22 cellular contexts compared by ENCODE assay signal in genomic region chr12:110560048-110560447, GRCh38. TPM values are rescaled to one million over a fixed set of nuclear protein-coding genes. Genes with fewer than 3 reads are reported as not detected.
A peak's percentile ranks its signal among the peaks of the same experiment; 100 is the strongest.
DNase-seq lines count a peak whose midpoint lies in the region; ATAC-seq, FAIRE-seq and TF ChIP-seq lines count a peak whose summit lies in the region.
"Had no signal": no experiment of that assay in that cellular context is flagged by ENCODE, and none has a peak within 500 bp of the region (broad histone marks: within the 10 kb centered on the region; RNA-seq: fewer than 3 reads in every experiment).

No MANE protein-coding gene starts in this region.

- H3K9me3 Mint-ChIP-seq in activated T-cell treated with anti-CD3 and anti-CD28 coated beads, Interleukin-2, amount 50 U/mL, for 72 hours = peaks cover 5 to 6% of the 10 kb centered on the region in 2 donors
- peaks cover 3% of the 10 kb centered on the region for H3K9me3 Mint-ChIP-seq in activated T-cell treated with anti-CD3 and anti-CD28 coated beads, Interleukin-2, amount 50 U/mL, for 4 hours
- peaks cover 0 to 3% (median 0%) of the 10 kb centered on the region in 7 donors for H3K9me3 Mint-ChIP-seq in CD4-positive, CD25-positive, alpha-beta regulatory T cell
- H3K9me3 Mint-ChIP-seq: H9, HFFc6 had no signal

- peaks cover 57% of the 10 kb centered on the region for H3K4me1 ChIP-seq in CD4-positive, CD25-positive, alpha-beta regulatory T cell (ENCODE audit: control insufficient read depth, insufficient read depth, low read length, poor library complexity, severe bottlenecking)
- H3K4me1 ChIP-seq in esophagus muscularis mucosa = peaks cover 64 to 100% (median 96%) of the 10 kb centered on the region in 4 donors
- H3K4me1 ChIP-seq in psoas muscle = peaks cover 74% of the 10 kb centered on the region

- H3K4me1 Mint-ChIP-seq in activated T-cell treated with anti-CD3 and anti-CD28 coated beads, Interleukin-2, amount 50 U/mL, for 72 hours (ENCODE audit: low read depth) = peaks cover 75% of the 10 kb centered on the region
- H3K4me1 Mint-ChIP-seq in activated T-cell treated with anti-CD3 and anti-CD28 coated beads, Interleukin-2, amount 50 U/mL, for 4 hours (ENCODE audit: low read depth) = peaks cover 68% of the 10 kb centered on the region
- peaks cover 41 to 89% (median 49%) of the 10 kb centered on the region in 4 donors for H3K4me1 Mint-ChIP-seq in CD4-positive, CD25-positive, alpha-beta regulatory T cell
- H3K4me1 Mint-ChIP-seq: H9 had no signal

- no peak for DNase-seq in activated T-cell treated with anti-CD3 and anti-CD28 coated beads, Interleukin-2, amount 50 U/mL, for 72 hours
- no peak for DNase-seq in activated T-cell treated with anti-CD3 and anti-CD28 coated beads, Interleukin-2, amount 50 U/mL, for 4 hours
- DNase-seq in CD4-positive, CD25-positive, alpha-beta regulatory T cell = no peak
- DNase-seq in esophagus muscularis mucosa (ENCODE audit: extremely low spot score) (no peak), psoas muscle (no peak), H54 (ENCODE audit: insufficient read length, low spot score) (no peak)
- DNase-seq: EL, GF-D8, H9, HFFc6, Kasumi-1, NCI-H1417, NCI-H1694 treated with DMSO at 0.1 percent for 48 hours, NCI-H2081 treated with DMSO at 0.1 percent for 48 hours, NCI-H2171 treated with DMSO at 0.1 percent for 48 hours, NCI-H446, NCI-H526, Peyer's patch had no signal

- H3K4me3 ChIP-seq in CD4-positive, CD25-positive, alpha-beta regulatory T cell (ENCODE audit: low read depth, low read length) = no peak overlapping the region
- no peak overlapping the region for H3K4me3 ChIP-seq in esophagus muscularis mucosa
- no peak overlapping the region for H3K4me3 ChIP-seq in psoas muscle
- H3K4me3 ChIP-seq: Peyer's patch had no signal

- no peaks in the 10 kb centered on the region for H3K36me3 ChIP-seq in CD4-positive, CD25-positive, alpha-beta regulatory T cell (ENCODE audit: control insufficient read depth, insufficient read depth, low read length)
- H3K36me3 ChIP-seq in esophagus muscularis mucosa (no peaks in the 10 kb centered on the region), psoas muscle (ENCODE audit: insufficient read depth in 1 of 2, low read depth in 1 of 2) (no peaks in the 10 kb centered on the region)
- H3K36me3 ChIP-seq: Peyer's patch had no signal

- H3K27ac ChIP-seq in CD4-positive, CD25-positive, alpha-beta regulatory T cell (ENCODE audit: insufficient read depth, low read length, poor library complexity, severe bottlenecking) = no peak overlapping the region
- peak overlapping the region in 3 of 4 donors; percentile 5 to 65 (median 56) for H3K27ac ChIP-seq in esophagus muscularis mucosa (replicated peaks in 1 of 4)
- H3K27ac ChIP-seq in psoas muscle = peak overlapping the region; percentile 85
- H3K27ac ChIP-seq: Peyer's patch had no signal

- no peaks in the 10 kb centered on the region for H3K27me3 Mint-ChIP-seq in activated T-cell treated with anti-CD3 and anti-CD28 coated beads, Interleukin-2, amount 50 U/mL, for 72 hours (ENCODE audit: low read depth)
- no peaks in the 10 kb centered on the region for H3K27me3 Mint-ChIP-seq in activated T-cell treated with anti-CD3 and anti-CD28 coated beads, Interleukin-2, amount 50 U/mL, for 4 hours (ENCODE audit: low read depth)
- no peaks in the 10 kb centered on the region for H3K27me3 Mint-ChIP-seq in CD4-positive, CD25-positive, alpha-beta regulatory T cell

- intact Hi-C loops in esophagus muscularis mucosa (cut with DNase I) (no loop called here), psoas muscle (cut with DNase I) (no loop called here)

- no peaks in the 10 kb centered on the region for H3K9me3 ChIP-seq in CD4-positive, CD25-positive, alpha-beta regulatory T cell (ENCODE audit: control insufficient read depth in 2 of 2, low read length in 2 of 2)
- H3K9me3 ChIP-seq in esophagus muscularis mucosa = no peaks in the 10 kb centered on the region
- no peaks in the 10 kb centered on the region for H3K9me3 ChIP-seq in psoas muscle
- H3K9me3 ChIP-seq: Peyer's patch had no signal

- 95% methylated on average over 5 of the region's 5 CpGs for WGBS in esophagus muscularis mucosa
- WGBS in psoas muscle, 3 donors = 87 to 95% (median 92%) methylated on average over 5 of the region's 5 CpGs

- H3K4me3 Mint-ChIP-seq in activated T-cell treated with anti-CD3 and anti-CD28 coated beads, Interleukin-2, amount 50 U/mL, for 72 hours = no peak overlapping the region
- no peak overlapping the region for H3K4me3 Mint-ChIP-seq in activated T-cell treated with anti-CD3 and anti-CD28 coated beads, Interleukin-2, amount 50 U/mL, for 4 hours
- H3K4me3 Mint-ChIP-seq in CD4-positive, CD25-positive, alpha-beta regulatory T cell = peak overlapping the region in 3 of 4 donors; percentile 4 to 68 (median 40)
- H3K4me3 Mint-ChIP-seq: CD14-positive monocyte, H9, HFFc6 had no signal

- TF ChIP-seq EP300 in esophagus muscularis mucosa (IDR thresholded peaks at IDR 0.05) = no peak

- no peak for TF ChIP-seq POLR2A in esophagus muscularis mucosa (IDR thresholded peaks at IDR 0.05; ENCODE audit: low read depth)
- TF ChIP-seq POLR2A in H54 (IDR thresholded peaks at IDR 0.05; ENCODE audit: low read depth, low read length) = no peak

- peaks cover 4 to 13% of the 10 kb centered on the region in 2 donors for H3K36me3 Mint-ChIP-seq in activated T-cell treated with anti-CD3 and anti-CD28 coated beads, Interleukin-2, amount 50 U/mL, for 72 hours (ENCODE audit: insufficient read depth in 2 of 2)
- H3K36me3 Mint-ChIP-seq in activated T-cell treated with anti-CD3 and anti-CD28 coated beads, Interleukin-2, amount 50 U/mL, for 4 hours (ENCODE audit: insufficient read depth) = peaks cover 9% of the 10 kb centered on the region
- peaks cover 10% of the 10 kb centered on the region for H3K36me3 Mint-ChIP-seq in CD4-positive, CD25-positive, alpha-beta regulatory T cell

- no peak for FAIRE-seq in H54 (lab: Jason Lieb, UNC)
- FAIRE-seq: A204.1 had no signal

- TF ChIP-seq CTCF in esophagus muscularis mucosa (IDR thresholded peaks at IDR 0.05) (no peak), psoas muscle (IDR thresholded peaks at IDR 0.05) (no peak)

- no peaks in the 10 kb centered on the region for H3K27me3 ChIP-seq in CD4-positive, CD25-positive, alpha-beta regulatory T cell (ENCODE audit: control insufficient read depth, insufficient read depth, low read length)
- no peaks in the 10 kb centered on the region for H3K27me3 ChIP-seq in esophagus muscularis mucosa
- no peaks in the 10 kb centered on the region for H3K27me3 ChIP-seq in psoas muscle (ENCODE audit: insufficient read depth in 3 of 3, low read length in 2 of 3)
- H3K27me3 ChIP-seq: Peyer's patch had no signal

- peak overlapping the region; percentile 46 for H3K27ac Mint-ChIP-seq in activated T-cell treated with anti-CD3 and anti-CD28 coated beads, Interleukin-2, amount 50 U/mL, for 72 hours
- peak overlapping the region in 2 of 3 donors; percentile 46 to 94 for H3K27ac Mint-ChIP-seq in CD4-positive, CD25-positive, alpha-beta regulatory T cell
- H3K27ac Mint-ChIP-seq: H9, HFFc6 had no signal

- ATAC-seq in activated T-cell treated with anti-CD3 and anti-CD28 coated beads, Interleukin-2, amount 50 U/mL, for 72 hours (replicated peaks in 1 of 2) = no peak
- ATAC-seq in activated T-cell treated with anti-CD3 and anti-CD28 coated beads, Interleukin-2, amount 50 U/mL, for 4 hours = no peak
- no peak for ATAC-seq in CD4-positive, CD25-positive, alpha-beta regulatory T cell (ENCODE audit: low read depth in 2 of 2)
- ATAC-seq in psoas muscle = no peak
- no peak for ATAC-seq in GM18498 (IDR thresholded peaks at IDR 0.05; ENCODE audit: unreplicated experiment)
- no peak for ATAC-seq in GM18870 (IDR thresholded peaks at IDR 0.05; ENCODE audit: unreplicated experiment)

RNA-seq across cellular contexts. Expression of gene PPTC7, which starts 23.1 kb away (rescaled TPM):
- total RNA-seq in activated T-cell treated with anti-CD3 and anti-CD28 coated beads, Interleukin-2, amount 50 U/mL, for 72 hours = 10 to 100 TPM; 42.6 to 42.9 TPM
- 10 to 100 TPM; 74.2 to 76.4 (median 74.4) TPM for total RNA-seq in activated T-cell treated with anti-CD3 and anti-CD28 coated beads, Interleukin-2, amount 50 U/mL, for 4 hours
- 42.3 TPM for total RNA-seq in CD4-positive, CD25-positive, alpha-beta regulatory T cell
- polyA plus RNA-seq in CD4-positive, CD25-positive, alpha-beta regulatory T cell = 10 to 100 TPM in 1 of 4 donors, 1 to 10 TPM in 3; 6.7 to 10.3 (median 8.4) TPM
- total RNA-seq in esophagus muscularis mucosa (10 to 100 TPM; 36.6 to 55.6 (median 53.2) TPM), psoas muscle (100 to 1,000 TPM in 2 of 4 donors, 10 to 100 TPM in 2; 61.1 to 213 (median 86.7) TPM)
- polyA plus RNA-seq in psoas muscle = 100 to 1,000 TPM in 1 of 3 donors, 10 to 100 TPM in 2; 54.6 to 134 (median 65.4) TPM

RNA-seq across cellular contexts. Expression of gene TCTN1, which starts 53.9 kb away (rescaled TPM):
- 1 to 10 TPM; 9.7 to 10.0 TPM for total RNA-seq in activated T-cell treated with anti-CD3 and anti-CD28 coated beads, Interleukin-2, amount 50 U/mL, for 72 hours
- total RNA-seq in activated T-cell treated with anti-CD3 and anti-CD28 coated beads, Interleukin-2, amount 50 U/mL, for 4 hours = 1 to 10 TPM; 3.5 to 4.4 (median 3.6) TPM
- total RNA-seq in CD4-positive, CD25-positive, alpha-beta regulatory T cell = 1.6 TPM
- polyA plus RNA-seq in CD4-positive, CD25-positive, alpha-beta regulatory T cell = 1 to 10 TPM; 2.7 to 5.8 (median 4.0) TPM
- 10 to 100 TPM; 17.4 to 26.2 (median 21.4) TPM for total RNA-seq in esophagus muscularis mucosa
- total RNA-seq in psoas muscle = 10 to 100 TPM in 3 of 4 donors, 1 to 10 TPM in 1; 8.6 to 23.5 (median 12.7) TPM
- 10 to 100 TPM in 2 of 3 donors, 1 to 10 TPM in 1; 4.0 to 24.7 (median 12.1) TPM for polyA plus RNA-seq in psoas muscle

RNA-seq across cellular contexts. Expression of gene RAD9B, which starts 57.9 kb away (rescaled TPM):
- 1 to 10 TPM; 2.3 to 4.4 TPM for total RNA-seq in activated T-cell treated with anti-CD3 and anti-CD28 coated beads, Interleukin-2, amount 50 U/mL, for 72 hours
- total RNA-seq in activated T-cell treated with anti-CD3 and anti-CD28 coated beads, Interleukin-2, amount 50 U/mL, for 4 hours = under 1 TPM; 0.34 to 0.73 (median 0.51) TPM
- total RNA-seq in CD4-positive, CD25-positive, alpha-beta regulatory T cell = 0.35 TPM
- polyA plus RNA-seq in CD4-positive, CD25-positive, alpha-beta regulatory T cell = 1 to 10 TPM in 3 of 4 donors, under 1 TPM in 1; 0.91 to 1.2 (median 1.1) TPM
- 1 to 10 TPM in 3 of 4 donors, under 1 TPM in 1; 0.98 to 5.0 (median 2.0) TPM for total RNA-seq in esophagus muscularis mucosa
- total RNA-seq in psoas muscle = 1 to 10 TPM; 1.1 to 4.2 (median 1.4) TPM
- polyA plus RNA-seq in psoas muscle = 1 to 10 TPM in 2 of 3 donors, under 1 TPM in 1; 0.77 to 3.8 (median 2.6) TPM
- total RNA-seq: H9 had no signal

RNA-seq across cellular contexts. Expression of gene VPS29, which starts 58.1 kb away (rescaled TPM):
- 100 to 1,000 TPM in 1 of 2 donors, 10 to 100 TPM in 1; 98.2 to 104 TPM for total RNA-seq in activated T-cell treated with anti-CD3 and anti-CD28 coated beads, Interleukin-2, amount 50 U/mL, for 72 hours
- 10 to 100 TPM; 70.7 to 78.4 (median 76.1) TPM for total RNA-seq in activated T-cell treated with anti-CD3 and anti-CD28 coated beads, Interleukin-2, amount 50 U/mL, for 4 hours
- total RNA-seq in CD4-positive, CD25-positive, alpha-beta regulatory T cell = 102 TPM
- 100 to 1,000 TPM; 194 to 239 (median 210) TPM for polyA plus RNA-seq in CD4-positive, CD25-positive, alpha-beta regulatory T cell
- 100 to 1,000 TPM; 126 to 166 (median 156) TPM for total RNA-seq in esophagus muscularis mucosa
- 100 to 1,000 TPM in 3 of 4 donors, 10 to 100 TPM in 1; 70.4 to 136 (median 121) TPM for total RNA-seq in psoas muscle
- polyA plus RNA-seq in psoas muscle = 100 to 1,000 TPM; 168 to 216 (median 188) TPM

Comparison
In these comparisons a context has a peak if more than half of its experiments do, and no peak if none do; other contexts are left out.
1. H3K4me3 Mint-ChIP-seq: peak in CD4-positive, CD25-positive, alpha-beta regulatory T cell (3 of 4); none in activated T-cell treated with anti-CD3 and anti-CD28 coated beads, Interleukin-2, amount 50 U/mL, for 72 hours (0 of 2) and activated T-cell treated with anti-CD3 and anti-CD28 coated beads, Interleukin-2, amount 50 U/mL, for 4 hours (single experiment).